ENCODE assay signal across 9 cellular contexts in the genomic region with DNA sequence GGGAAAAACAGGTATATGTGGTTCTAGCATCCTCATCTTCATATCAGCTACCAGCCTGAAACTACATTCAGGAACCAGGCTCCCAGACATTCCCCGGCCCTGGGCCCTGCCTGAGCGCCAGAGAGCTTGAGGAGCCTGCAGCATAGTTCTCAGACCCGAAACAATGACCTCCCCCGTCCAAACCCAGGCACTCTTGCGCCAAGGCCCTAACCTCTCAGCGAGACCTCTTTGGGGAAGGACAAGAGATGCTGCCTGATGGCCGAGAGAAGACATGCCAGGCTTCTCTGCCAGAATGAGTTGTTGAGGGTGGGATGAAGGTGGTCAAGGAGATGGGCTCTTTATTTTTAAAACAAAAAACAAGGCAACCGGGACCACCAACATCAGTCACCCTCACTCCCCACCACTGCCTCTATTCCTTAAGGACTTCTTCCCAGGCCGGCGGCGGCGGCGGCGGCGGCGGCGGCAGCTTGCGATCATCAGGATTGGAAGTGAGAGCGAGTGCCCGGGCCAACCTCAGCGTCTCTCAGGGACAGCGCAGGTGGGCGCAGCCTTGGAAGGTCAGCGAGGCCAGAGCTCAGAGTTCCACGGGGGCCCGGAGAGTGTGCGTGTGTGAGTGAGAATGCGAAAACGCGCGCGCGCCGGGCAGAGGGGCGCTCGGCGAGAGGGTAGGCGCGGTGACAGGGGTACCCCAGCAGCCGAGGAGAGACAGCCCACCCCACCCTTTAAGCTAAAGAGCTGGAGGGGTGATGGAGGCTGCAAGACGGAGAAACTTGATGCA. TPM values are rescaled to one million over a fixed set of nuclear protein-coding genes. Genes with fewer than 3 reads are reported as not detected.
DNase-seq lines count a peak whose midpoint lies in the region; ATAC-seq and TF ChIP-seq lines count a peak whose summit lies in the region.
"Had no signal": no experiment of that assay in that cellular context is flagged by ENCODE, and none has a peak within 500 bp of the region (broad histone marks: within the 10 kb centered on the region; RNA-seq: fewer than 3 reads in every experiment).

No MANE protein-coding gene starts in this region.

- H3K27me3 ChIP-seq in osteoblast (ENCODE audit: insufficient read depth, low read length) = peaks cover 19% of the 10 kb centered on the region

- H2AFZ ChIP-seq in osteoblast (ENCODE audit: low read length) = peak overlapping the region; percentile 92

- H3K79me2 ChIP-seq in osteoblast (ENCODE audit: insufficient read depth, low read length) = no peaks in the 10 kb centered on the region

- H3K36me3 ChIP-seq in osteoblast (ENCODE audit: insufficient read depth, low read length) = no peaks in the 10 kb centered on the region

- TF ChIP-seq CTCF in fibroblast of pulmonary artery (IDR thresholded peaks at IDR 0.05; ENCODE audit: low read length, missing control alignments) (no peak), osteoblast (IDR thresholded peaks at IDR 0.05; ENCODE audit: extremely low read depth, low read depth, low read length) (no peak)

- ATAC-seq in left lobe of liver = no peak
- ATAC-seq in GM21390 (IDR thresholded peaks at IDR 0.05; ENCODE audit: unreplicated experiment) = no peak

- H3K9me3 ChIP-seq in osteoblast (ENCODE audit: low read depth, low read length) = no peaks in the 10 kb centered on the region

- peaks cover 10% of the 10 kb centered on the region for H3K4me1 ChIP-seq in osteoblast (ENCODE audit: insufficient read depth, low read length)

- H3K4me3 ChIP-seq in fibroblast of pulmonary artery (replicated peaks; ENCODE audit: low read depth, low read length) (peak overlapping the region; percentile 64), osteoblast (ENCODE audit: insufficient read depth, low read length) (peak overlapping the region; percentile 83)

- DNase-seq in NCI-H345 (lab: John Stamatoyannopoulos, UW) (peak; percentile 2), NCI-H345 treated with DMSO at 0.1 percent for 48 hours (lab: John Stamatoyannopoulos, UW; ENCODE audit: unreplicated experiment) (no peak), fibroblast of pulmonary artery (ENCODE audit: low read depth) (no peak), osteoblast (ENCODE audit: insufficient read length, low spot score, missing footprints) (peak; percentile 72), left lobe of liver (ENCODE audit: low spot score) (no peak)
- peak; percentile 23 to 29 for DNase-seq in activated CD4-positive, alpha-beta T cell treated with anti-CD3 and anti-CD28 coated beads, Interleukin-2, amount 50 U/mL, for 48 hours
- DNase-seq in central memory CD4-positive, alpha-beta T cell = no peak

- H3K27ac ChIP-seq in osteoblast (ENCODE audit: low read depth, low read length) = peak overlapping the region; percentile 44
- H3K27ac ChIP-seq: C4-2B had no signal

- no peaks in the 10 kb centered on the region for H4K20me1 ChIP-seq in osteoblast (ENCODE audit: insufficient read depth, low read length)

- peak overlapping the region; percentile 94 for H3K4me2 ChIP-seq in osteoblast (ENCODE audit: insufficient read depth, low read length)

RNA-seq across cellular contexts. Expression of gene INPP4B, which starts 0.6 kb away (rescaled TPM):
- total RNA-seq in osteoblast (11.6 and 15.6 TPM in 2 replicates), left lobe of liver (0.93 TPM)

Comparison
In these comparisons a context has a peak if more than half of its experiments do, and no peak if none do; other contexts are left out.
1. DNase-seq: peak in NCI-H345 (single experiment), activated CD4-positive, alpha-beta T cell treated with anti-CD3 and anti-CD28 coated beads, Interleukin-2, amount 50 U/mL, for 48 hours (2 of 2) and osteoblast (single experiment); none in NCI-H345 treated with DMSO at 0.1 percent for 48 hours (single experiment), fibroblast of pulmonary artery (single experiment), left lobe of liver (single experiment) and central memory CD4-positive, alpha-beta T cell (single experiment).